In the genomic region with DNA sequence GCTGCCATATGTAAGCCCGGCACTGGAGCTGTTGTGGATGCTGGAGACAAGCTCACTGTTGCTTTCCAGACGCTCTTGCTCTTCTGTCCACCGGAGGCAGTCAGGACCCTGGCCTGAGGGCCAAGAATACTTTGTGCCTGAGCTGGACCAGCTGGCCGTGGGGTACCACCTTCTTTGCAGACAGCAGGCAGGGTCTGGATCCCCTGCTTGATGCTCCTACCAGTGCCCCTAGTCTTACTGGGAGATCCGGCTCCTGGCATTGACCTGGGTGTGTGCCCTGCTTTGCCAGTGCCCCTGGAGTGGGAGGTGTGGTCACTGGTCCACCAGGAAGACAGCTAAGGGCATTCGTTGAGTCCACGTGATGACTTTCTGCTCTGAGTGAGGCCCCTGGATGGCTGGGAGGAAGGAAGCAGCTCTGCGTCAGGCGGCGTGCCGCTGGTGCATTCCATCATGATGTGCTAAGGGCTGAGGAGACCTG, we compare ENCODE assay signal across 8 cellular contexts. TPM values are rescaled to one million over a fixed set of nuclear protein-coding genes. Genes with fewer than 3 reads are reported as not detected.
DNase-seq lines count a peak whose midpoint lies in the region; ATAC-seq and TF ChIP-seq lines count a peak whose summit lies in the region.

No MANE protein-coding gene starts in this region.

- no peak overlapping the region for H3K4me3 Mint-ChIP-seq in activated naive CD4-positive, alpha-beta T cell treated with anti-CD3 and anti-CD28 coated beads for 36 hours

- no peaks in the 10 kb centered on the region for H3K9me3 Mint-ChIP-seq in activated naive CD4-positive, alpha-beta T cell treated with anti-CD3 and anti-CD28 coated beads for 36 hours

- no peak for DNase-seq in activated naive CD4-positive, alpha-beta T cell treated with anti-CD3 and anti-CD28 coated beads for 36 hours
- no peak for DNase-seq in activated naive CD4-positive, alpha-beta T cell (lab: John Stamatoyannopoulos, UW)
- DNase-seq in SW480 (ENCODE audit: low spot score) (peak; percentile 38), tibial artery (no peak), NCI-H2029 (lab: John Stamatoyannopoulos, UW) (no peak), GM19238 (ENCODE audit: insufficient read length, low spot score) (no peak)

- peaks cover 3 to 67% (median 25%) of the 10 kb centered on the region in 3 donors for H3K4me1 ChIP-seq in gastroesophageal sphincter
- peaks cover 0 to 56% (median 44%) of the 10 kb centered on the region in 4 donors for H3K4me1 ChIP-seq in tibial artery

- H3K36me3 ChIP-seq in gastroesophageal sphincter (peaks cover 0 to 4% of the 10 kb centered on the region in 2 donors), tibial artery (peaks cover 0 to 3% (median 0%) of the 10 kb centered on the region in 3 donors)

- TF ChIP-seq CTCF in gastroesophageal sphincter (IDR thresholded peaks at IDR 0.05): no peak
- TF ChIP-seq CTCF in tibial artery (IDR thresholded peaks at IDR 0.05): no peak

- no peak overlapping the region for H3K4me3 ChIP-seq in gastroesophageal sphincter
- H3K4me3 ChIP-seq in tibial artery: no peak overlapping the region

- H3K4me1 Mint-ChIP-seq in activated naive CD4-positive, alpha-beta T cell treated with anti-CD3 and anti-CD28 coated beads for 36 hours (ENCODE audit: low read depth): peaks cover 44% of the 10 kb centered on the region

- H3K27ac ChIP-seq in gastroesophageal sphincter: peak overlapping the region in 3 of 4 donors; percentile 99 to 100 (median 99)
- peak overlapping the region; percentile 90 to 99 for H3K27ac ChIP-seq in tibial artery

- H3K36me3 Mint-ChIP-seq in activated naive CD4-positive, alpha-beta T cell treated with anti-CD3 and anti-CD28 coated beads for 36 hours (ENCODE audit: low read depth): no peaks in the 10 kb centered on the region

- ATAC-seq in gastroesophageal sphincter (no peak), HG03039 (IDR thresholded peaks at IDR 0.05; ENCODE audit: unreplicated experiment) (no peak)

- CTCF ChIA-PET in activated naive CD4-positive, alpha-beta T cell treated with anti-CD3 and anti-CD28 coated beads for 36 hours (lab: Charles Lee): interaction anchor here (1.1 to 13.1 kb wide), 3 partner anchors 11 to 58 kb away, joined by 3 to 142 read pairs (median 3); no protein-coding TSS in a partner anchor

- no CpG with 5 or more reads among the region's 11 CpGs for WGBS in gastroesophageal sphincter (ENCODE audit: low coverage in 1 of 2), 2 donors

- H3K27ac Mint-ChIP-seq in activated naive CD4-positive, alpha-beta T cell treated with anti-CD3 and anti-CD28 coated beads for 36 hours: peak overlapping the region; percentile 63

- TF ChIP-seq POLR2A in gastroesophageal sphincter (IDR thresholded peaks at IDR 0.05): no peak

- intact Hi-C loops in activated naive CD4-positive, alpha-beta T cell treated with anti-CD3 and anti-CD28 coated beads for 36 hours (cut with micrococcal nuclease): loop anchor here (1.0 kb wide), 2 partner anchors 83 to 129 kb away; no protein-coding TSS in a partner anchor
- intact Hi-C loops in tibial artery (cut with DNase I; ENCODE audit: low total_unique reads): no loop called here

- H3K27me3 ChIP-seq in gastroesophageal sphincter (no peaks in the 10 kb centered on the region), tibial artery (no peaks in the 10 kb centered on the region)

- H3K27me3 Mint-ChIP-seq in activated naive CD4-positive, alpha-beta T cell treated with anti-CD3 and anti-CD28 coated beads for 36 hours (ENCODE audit: low read depth): no peaks in the 10 kb centered on the region

- no peak for TF ChIP-seq EP300 in gastroesophageal sphincter (IDR thresholded peaks at IDR 0.05)

- H3K9me3 ChIP-seq in gastroesophageal sphincter (no peaks in the 10 kb centered on the region), tibial artery (no peaks in the 10 kb centered on the region)

RNA-seq across cellular contexts. Expression of a gene that starts 59.3 kb away (rescaled TPM):
- total RNA-seq in activated naive CD4-positive, alpha-beta T cell treated with anti-CD3 and anti-CD28 coated beads for 36 hours: 100 to 1,000 TPM; 154 to 155 TPM
- total RNA-seq in gastroesophageal sphincter: 100 to 1,000 TPM; 164 to 225 (median 179) TPM
